Comparison of ENCODE assay signal across 26 cellular contexts in the genomic region with DNA sequence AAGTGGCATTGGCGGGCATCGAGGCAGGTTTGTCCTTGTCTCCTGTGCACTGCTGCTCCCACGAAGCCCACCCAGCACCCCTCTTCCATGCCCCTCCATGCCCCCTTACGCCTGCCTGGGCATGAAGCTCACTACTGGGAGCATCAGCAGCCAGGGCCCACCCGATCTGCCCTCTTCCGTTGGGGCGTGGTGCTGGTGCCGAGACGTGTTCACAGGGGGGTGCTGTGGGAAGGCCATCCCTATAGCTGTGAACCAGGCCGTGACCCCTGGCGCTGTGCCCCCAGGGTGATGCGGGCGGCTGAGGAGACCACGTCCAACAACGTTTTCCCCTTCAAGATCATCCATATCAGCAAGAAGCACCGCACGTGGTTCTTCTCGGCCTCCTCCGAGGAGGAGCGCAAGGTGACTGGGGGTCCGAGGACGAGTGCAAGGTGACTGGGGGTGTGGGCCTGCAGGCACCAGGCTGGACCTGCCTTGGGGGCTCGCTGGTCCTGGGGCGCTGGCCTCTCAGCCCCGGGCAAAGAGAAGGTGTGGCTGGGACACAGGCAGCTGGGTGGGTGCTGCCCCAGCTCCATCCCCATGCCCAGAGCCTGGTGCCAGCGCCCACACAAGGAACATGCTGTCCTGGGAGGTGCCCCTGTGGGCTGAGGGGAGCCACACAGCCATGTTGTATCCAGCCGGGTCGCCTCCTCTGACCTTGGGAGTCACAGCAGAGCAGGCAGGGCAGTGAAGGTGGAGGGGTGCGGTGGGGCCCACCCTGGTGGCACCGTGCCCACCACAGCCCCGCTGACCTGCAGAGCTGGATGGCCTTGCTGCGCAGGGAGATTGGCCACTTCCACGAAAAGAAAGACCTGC. TPM values are rescaled to one million over a fixed set of nuclear protein-coding genes. Genes with fewer than 3 reads are reported as not detected.
DNase-seq lines count a peak whose midpoint lies in the region; ATAC-seq and TF ChIP-seq lines count a peak whose summit lies in the region.
"Had no signal": no experiment of that assay in that cellular context is flagged by ENCODE, and none has a peak within 500 bp of the region (broad histone marks: within the 10 kb centered on the region; RNA-seq: fewer than 3 reads in every experiment).

No MANE protein-coding gene starts in this region.

- no peak overlapping the region for H3K56ac ChIP-seq in mesendoderm (ENCODE audit: low read length)

- H3K79me1 ChIP-seq in mesendoderm (ENCODE audit: low read length): peaks cover 12% of the 10 kb centered on the region

- DNase-seq in activated naive CD4-positive, alpha-beta T cell treated with anti-CD3 and anti-CD28 coated beads, Interleukin-2, amount 50 U/mL, for 16 hours: peak; percentile 10
- no peak for DNase-seq in activated naive CD4-positive, alpha-beta T cell treated with anti-CD3 and anti-CD28 coated beads, Interleukin-2, amount 10 ng/mL, durations not matched to agents 7 days and 5 days
- DNase-seq in heart left ventricle (peak in 4 of 5 donors; percentile 19 to 65 (median 32)), natural killer cell (no peak), tibial artery (peak; percentile 15 to 63), NCI-H82 treated with DMSO at 0.1 percent for 48 hours (lab: John Stamatoyannopoulos, UW; ENCODE audit: unreplicated experiment) (no peak), mesendoderm (no peak)
- no peak for DNase-seq in activated T-cell treated with anti-CD3 and anti-CD28 coated beads, Interleukin-2, amount 50 U/mL, for 4 hours
- DNase-seq: activated CD4-positive, alpha-beta T cell treated with anti-CD3 and anti-CD28 coated beads for 48 hours; activated CD8-positive, alpha-beta memory T cell treated with anti-CD3 and anti-CD28 coated beads for 24 hours; activated gamma-delta T cell treated with Interleukin-2 at 50 U/mL for 16 hours; activated T-cell treated with anti-CD3 and anti-CD28 coated beads, Interleukin-2, amount 50 U/mL, for 1 hour; CD4-positive, alpha-beta memory T cell; EL; KBM-7; MM.1S; NCI-H1417 treated with DMSO at 0.1 percent for 48 hours; NCI-H774; stimulated activated naive CD8-positive, alpha-beta T cell treated with anti-CD3 and anti-CD28 coated beads, Interleukin-15, Interleukin-2, amounts not matched to agents 100 U/mL and 50 U/mL, for 24 hours had no signal

- H3K79me2 ChIP-seq in mesendoderm (ENCODE audit: control insufficient read depth, insufficient read depth, low read length): peaks cover 4% of the 10 kb centered on the region

- intact Hi-C loops in heart left ventricle (cut with DNase I) (no loop called here), natural killer cell (cut with micrococcal nuclease) (no loop called here), tibial artery (cut with DNase I; ENCODE audit: low total_unique reads) (no loop called here)

- no peak for TF ChIP-seq POLR2A in heart left ventricle (IDR thresholded peaks at IDR 0.05)

- peak overlapping the region in 3 of 12 donors; percentile 14 to 28 (median 22) for H3K27ac ChIP-seq in heart left ventricle
- no peak overlapping the region for H3K27ac ChIP-seq in tibial artery
- H3K27ac ChIP-seq in mesendoderm (ENCODE audit: low read depth, low read length): no peak overlapping the region
- H3K27ac ChIP-seq: 22Rv1, adrenal gland, gastroesophageal sphincter, SK-N-MC, thoracic aorta had no signal

- TF ChIP-seq CTCF in heart left ventricle (IDR thresholded peaks at IDR 0.05) (no peak), natural killer cell (IDR thresholded peaks at IDR 0.05) (no peak), tibial artery (IDR thresholded peaks at IDR 0.05) (no peak)

- H3K27me3 ChIP-seq in heart left ventricle (no peaks in the 10 kb centered on the region), tibial artery (no peaks in the 10 kb centered on the region), mesendoderm (ENCODE audit: insufficient read depth, low read length, poor library complexity) (no peaks in the 10 kb centered on the region)
- H3K27me3 ChIP-seq: adrenal gland, gastroesophageal sphincter had no signal

- H3K4ac ChIP-seq in mesendoderm (ENCODE audit: low read depth, low read length): no peak overlapping the region

- H3K4me1 ChIP-seq in heart left ventricle (peaks cover 0 to 28% (median 3%) of the 10 kb centered on the region in 12 donors), tibial artery (peaks cover 0 to 16% (median 13%) of the 10 kb centered on the region in 4 donors), mesendoderm (ENCODE audit: control insufficient read depth, low read depth, low read length) (no peaks in the 10 kb centered on the region)
- H3K4me1 ChIP-seq: adrenal gland, gastroesophageal sphincter, HAP-1 had no signal

- H3K36me3 ChIP-seq in heart left ventricle (peaks cover 0 to 93% (median 50%) of the 10 kb centered on the region in 9 donors), tibial artery (peaks cover 0 to 75% (median 31%) of the 10 kb centered on the region in 3 donors), mesendoderm (ENCODE audit: control insufficient read depth, insufficient read depth, low read length) (peaks cover 12% of the 10 kb centered on the region)
- H3K36me3 ChIP-seq: HAP-1, thoracic aorta had no signal

- H2BK15ac ChIP-seq in mesendoderm (replicated peaks; ENCODE audit: low read depth): no peak overlapping the region

- no peak overlapping the region for H3K4me2 ChIP-seq in mesendoderm (ENCODE audit: low read length)

- peak; percentile 9 to 63 (median 40) for ATAC-seq in heart left ventricle
- no peak for ATAC-seq in natural killer cell
- ATAC-seq in activated T-cell treated with anti-CD3 and anti-CD28 coated beads, Interleukin-2, amount 50 U/mL, for 4 hours: no peak
- ATAC-seq: gastroesophageal sphincter; stimulated activated naive CD8-positive, alpha-beta T cell treated with anti-CD3 and anti-CD28 coated beads, Interleukin-15, Interleukin-2, amounts not matched to agents 100 U/mL and 50 U/mL, for 24 hours had no signal

- H3K9ac ChIP-seq in mesendoderm (ENCODE audit: low read length): no peak overlapping the region

- H3K36me3 Mint-ChIP-seq in activated naive CD4-positive, alpha-beta T cell treated with anti-CD3 and anti-CD28 coated beads, Interleukin-2, amount 10 ng/mL, durations not matched to agents 7 days and 5 days: peaks cover 55% of the 10 kb centered on the region
- H3K36me3 Mint-ChIP-seq in natural killer cell: no peaks in the 10 kb centered on the region
- peaks cover 25% of the 10 kb centered on the region for H3K36me3 Mint-ChIP-seq in activated T-cell treated with anti-CD3 and anti-CD28 coated beads, Interleukin-2, amount 50 U/mL, for 4 hours (ENCODE audit: insufficient read depth)

- H2AK5ac ChIP-seq in mesendoderm (ENCODE audit: low read length): no peak overlapping the region

- H3K4me3 ChIP-seq in heart left ventricle (no peak overlapping the region), tibial artery (no peak overlapping the region), mesendoderm (ENCODE audit: low read length) (no peak overlapping the region)
- H3K4me3 ChIP-seq: adrenal gland, gastroesophageal sphincter, HAP-1, SK-N-MC, thoracic aorta had no signal

- H3K4me1 Mint-ChIP-seq in activated naive CD4-positive, alpha-beta T cell treated with anti-CD3 and anti-CD28 coated beads, Interleukin-2, amount 10 ng/mL, durations not matched to agents 7 days and 5 days: peaks cover 6% of the 10 kb centered on the region
- peaks cover 24 to 71% of the 10 kb centered on the region in 2 donors for H3K4me1 Mint-ChIP-seq in natural killer cell
- peaks cover 6% of the 10 kb centered on the region for H3K4me1 Mint-ChIP-seq in activated T-cell treated with anti-CD3 and anti-CD28 coated beads, Interleukin-2, amount 50 U/mL, for 4 hours (ENCODE audit: low read depth)

- no peaks in the 10 kb centered on the region for H3K9me3 Mint-ChIP-seq in activated naive CD4-positive, alpha-beta T cell treated with anti-CD3 and anti-CD28 coated beads, Interleukin-2, amount 10 ng/mL, durations not matched to agents 7 days and 5 days
- no peaks in the 10 kb centered on the region for H3K9me3 Mint-ChIP-seq in natural killer cell
- no peaks in the 10 kb centered on the region for H3K9me3 Mint-ChIP-seq in activated T-cell treated with anti-CD3 and anti-CD28 coated beads, Interleukin-2, amount 50 U/mL, for 4 hours
- H3K9me3 Mint-ChIP-seq: CD4-positive, alpha-beta memory T cell had no signal

- no peak overlapping the region for H4K5ac ChIP-seq in mesendoderm (ENCODE audit: low read length)

- no peak overlapping the region for H3K27ac Mint-ChIP-seq in activated naive CD4-positive, alpha-beta T cell treated with anti-CD3 and anti-CD28 coated beads, Interleukin-2, amount 10 ng/mL, durations not matched to agents 7 days and 5 days
- H3K27ac Mint-ChIP-seq in natural killer cell: peak overlapping the region; percentile 16 to 65

- H3K9me3 ChIP-seq in heart left ventricle (no peaks in the 10 kb centered on the region), tibial artery (no peaks in the 10 kb centered on the region)
- H3K9me3 ChIP-seq: adrenal gland, gastroesophageal sphincter, HAP-1, thoracic aorta had no signal

- H3K27me3 Mint-ChIP-seq in activated naive CD4-positive, alpha-beta T cell treated with anti-CD3 and anti-CD28 coated beads, Interleukin-2, amount 10 ng/mL, durations not matched to agents 7 days and 5 days: no peaks in the 10 kb centered on the region
- H3K27me3 Mint-ChIP-seq in natural killer cell (ENCODE audit: low read depth in 2 of 2): no peaks in the 10 kb centered on the region
- H3K27me3 Mint-ChIP-seq in activated T-cell treated with anti-CD3 and anti-CD28 coated beads, Interleukin-2, amount 50 U/mL, for 4 hours (ENCODE audit: low read depth): no peaks in the 10 kb centered on the region
- H3K27me3 Mint-ChIP-seq: brain; CD4-positive, alpha-beta memory T cell had no signal

- no peak overlapping the region for H2BK5ac ChIP-seq in mesendoderm (ENCODE audit: low read length)

- H3K4me3 Mint-ChIP-seq in activated naive CD4-positive, alpha-beta T cell treated with anti-CD3 and anti-CD28 coated beads, Interleukin-2, amount 10 ng/mL, durations not matched to agents 7 days and 5 days: no peak overlapping the region
- H3K4me3 Mint-ChIP-seq in natural killer cell: no peak overlapping the region
- no peak overlapping the region for H3K4me3 Mint-ChIP-seq in activated T-cell treated with anti-CD3 and anti-CD28 coated beads, Interleukin-2, amount 50 U/mL, for 4 hours
- H3K4me3 Mint-ChIP-seq: brain; CD4-positive, alpha-beta memory T cell had no signal

- H3K23ac ChIP-seq in mesendoderm (ENCODE audit: low read length): no peak overlapping the region

- H3K18ac ChIP-seq in mesendoderm (ENCODE audit: low read length): no peak overlapping the region

- no peak overlapping the region for H4K8ac ChIP-seq in mesendoderm (ENCODE audit: low read depth, low read length)

- 87 to 92% (median 91%) methylated on average over 23 to 33 of the region's 33 CpGs for WGBS in heart left ventricle, 4 donors
- no CpG with 5 or more reads among the region's 33 CpGs for WGBS in mesendoderm (ENCODE audit: extremely low coverage, insufficient coverage, low lambda C conversion rate)

- CTCF ChIA-PET in activated naive CD4-positive, alpha-beta T cell treated with anti-CD3 and anti-CD28 coated beads, Interleukin-2, amount 10 ng/mL, durations not matched to agents 7 days and 5 days (lab: Charles Lee): no interaction called here

- H2BK120ac ChIP-seq in mesendoderm (ENCODE audit: low read depth, low read length): no peak overlapping the region

RNA-seq across cellular contexts. Expression of gene ADD1, which starts 19.1 kb away (rescaled TPM):
- total RNA-seq in heart left ventricle: 100 to 1,000 TPM; 179 to 275 (median 215) TPM
- 100 to 1,000 TPM; 193 to 269 TPM for polyA plus RNA-seq in heart left ventricle
- total RNA-seq in natural killer cell: 100 to 1,000 TPM; 383 to 465 (median 452) TPM
- 100 to 1,000 TPM; 147 to 175 (median 153) TPM for total RNA-seq in activated T-cell treated with anti-CD3 and anti-CD28 coated beads, Interleukin-2, amount 50 U/mL, for 4 hours
- polyA plus RNA-seq in mesendoderm (2013, experiment 1 of 2): 202 TPM
- 195 TPM for polyA plus RNA-seq in mesendoderm (2013, experiment 2 of 2)

RNA-seq across cellular contexts. Expression of gene SH3BP2, which starts 31.7 kb away (rescaled TPM):
- 10 to 100 TPM; 10.4 to 70.2 (median 23.5) TPM for total RNA-seq in heart left ventricle
- 10 to 100 TPM; 17.1 to 24.5 TPM for polyA plus RNA-seq in heart left ventricle
- 100 to 1,000 TPM; 213 to 283 (median 221) TPM for total RNA-seq in natural killer cell
- total RNA-seq in activated T-cell treated with anti-CD3 and anti-CD28 coated beads, Interleukin-2, amount 50 U/mL, for 4 hours: 10 to 100 TPM; 72.2 to 77.9 (median 76.7) TPM
- polyA plus RNA-seq in mesendoderm (2013, experiment 1 of 2): 19.3 TPM
- 19.0 TPM for polyA plus RNA-seq in mesendoderm (2013, experiment 2 of 2)

Comparison
In these comparisons a context has a peak if more than half of its experiments do, and no peak if none do; other contexts are left out.
1. DNase-seq: peak in activated naive CD4-positive, alpha-beta T cell treated with anti-CD3 and anti-CD28 coated beads, Interleukin-2, amount 50 U/mL, for 16 hours (single experiment), heart left ventricle (4 of 5) and tibial artery (2 of 2); none in activated naive CD4-positive, alpha-beta T cell treated with anti-CD3 and anti-CD28 coated beads, Interleukin-2, amount 10 ng/mL, durations not matched to agents 7 days and 5 days (single experiment), natural killer cell (single experiment), NCI-H82 treated with DMSO at 0.1 percent for 48 hours (single experiment), activated T-cell treated with anti-CD3 and anti-CD28 coated beads, Interleukin-2, amount 50 U/mL, for 4 hours (single experiment) and mesendoderm (single experiment).
2. ATAC-seq: peak in heart left ventricle (4 of 4); none in natural killer cell (0 of 3) and activated T-cell treated with anti-CD3 and anti-CD28 coated beads, Interleukin-2, amount 50 U/mL, for 4 hours (0 of 2).